In the genomic region with DNA sequence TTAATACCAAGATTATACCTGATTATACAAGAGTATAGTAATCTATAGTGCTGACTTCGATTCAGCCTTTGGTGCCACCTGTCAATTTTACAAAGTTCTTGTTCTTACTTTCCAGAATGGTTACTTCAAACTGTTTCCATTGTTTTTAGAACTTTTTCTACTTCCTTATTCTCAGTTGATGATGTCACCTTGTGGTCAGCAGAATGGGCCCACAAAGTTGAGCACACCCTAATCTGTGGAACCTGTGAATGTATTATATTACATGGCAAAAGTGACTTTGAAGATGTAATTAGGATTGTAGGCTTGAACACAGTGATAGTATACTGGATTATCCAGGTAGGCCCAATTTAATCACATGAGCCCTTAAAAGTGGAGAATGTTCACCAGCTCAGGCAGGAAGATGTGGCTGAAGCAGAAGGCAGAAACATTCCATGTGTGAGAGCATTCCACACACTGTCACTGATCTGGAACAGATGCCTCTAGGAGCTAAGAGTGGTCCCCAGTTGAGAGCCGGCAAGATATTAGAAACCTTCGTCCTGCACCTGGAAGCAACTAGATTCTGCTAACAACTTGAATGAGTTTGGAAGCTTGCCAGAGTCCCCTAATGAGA, we compare ENCODE assay signal across 12 cellular contexts. TPM values are rescaled to one million over a fixed set of nuclear protein-coding genes. Genes with fewer than 3 reads are reported as not detected.
DNase-seq lines count a peak whose midpoint lies in the region; ATAC-seq and TF ChIP-seq lines count a peak whose summit lies in the region.
"Had no signal": no experiment of that assay in that cellular context is flagged by ENCODE, and none has a peak within 500 bp of the region (broad histone marks: within the 10 kb centered on the region; RNA-seq: fewer than 3 reads in every experiment).

No MANE protein-coding gene starts in this region.

- no peaks in the 10 kb centered on the region for H3K36me3 ChIP-seq in neutrophil
- H3K36me3 ChIP-seq in CD8-positive, alpha-beta memory T cell (ENCODE audit: insufficient read depth, low read length): no peaks in the 10 kb centered on the region

- DNase-seq in NCI-H82 (lab: John Stamatoyannopoulos, UW) (peak; percentile 8), NCI-H82 treated with DMSO at 0.1 percent for 48 hours (lab: John Stamatoyannopoulos, UW; ENCODE audit: unreplicated experiment) (no peak), SKM-1 treated with dmso at 0.1 percent for 144 hours (lab: John Stamatoyannopoulos, UW; ENCODE audit: unreplicated experiment) (peak; percentile 82), GM03348 (ENCODE audit: low spot score) (no peak)
- DNase-seq in CD8-positive, alpha-beta memory T cell: no peak
- DNase-seq: activated naive CD8-positive, alpha-beta T cell treated with anti-CD3 and anti-CD28 coated beads, Interleukin-2, amount 10 ng/mL, durations not matched to agents 7 days and 5 days; NCI-H1930; stimulated activated CD4-positive, alpha-beta T cell treated with anti-CD3 and anti-CD28 coated beads, Interleukin-12 subunit alpha, Interleukin-12 subunit beta, amount 100 ng/mL, for 4 hours had no signal

- peaks cover 16 to 20% of the 10 kb centered on the region in 2 experiments for H3K4me1 ChIP-seq in neutrophil (ENCODE audit: control insufficient read depth in 1 of 2, insufficient read depth in 1 of 2, low read depth in 1 of 2, low read length in 1 of 2)
- no peaks in the 10 kb centered on the region for H3K4me1 ChIP-seq in CD8-positive, alpha-beta memory T cell (ENCODE audit: insufficient read depth, low read length)

- no peak overlapping the region for H3K4me3 Mint-ChIP-seq in CD8-positive, alpha-beta memory T cell
- H3K4me3 Mint-ChIP-seq: activated naive CD8-positive, alpha-beta T cell treated with anti-CD3 and anti-CD28 coated beads, Interleukin-2, amount 10 ng/mL, durations not matched to agents 7 days and 5 days; T-helper 2 cell treated with Interferon-gamma antibody and Interleukin-4, amounts not matched to agents 5 μg/mL and 100 μg/mL, for 36 hours had no signal

- no peak for TF ChIP-seq CTCF in neutrophil (IDR thresholded peaks at IDR 0.05)

- peak overlapping the region; percentile 75 for H3K27ac ChIP-seq in neutrophil
- no peak overlapping the region for H3K27ac ChIP-seq in CD8-positive, alpha-beta memory T cell (ENCODE audit: low read depth, low read length)

- CTCF ChIA-PET in CD8-positive, alpha-beta memory T cell (lab: Charles Lee): no interaction called here

- H3K36me3 Mint-ChIP-seq in CD8-positive, alpha-beta memory T cell: peaks cover 0 to 3% (median 0%) of the 10 kb centered on the region in 3 donors
- H3K36me3 Mint-ChIP-seq: activated naive CD8-positive, alpha-beta T cell treated with anti-CD3 and anti-CD28 coated beads, Interleukin-2, amount 10 ng/mL, durations not matched to agents 7 days and 5 days had no signal

- H3K9me3 ChIP-seq in neutrophil: no peaks in the 10 kb centered on the region
- H3K9me3 ChIP-seq in CD8-positive, alpha-beta memory T cell (ENCODE audit: low read length): no peaks in the 10 kb centered on the region

- POLR2A ChIA-PET in CD8-positive, alpha-beta memory T cell (lab: Charles Lee): no interaction called here

- no peaks in the 10 kb centered on the region for H3K4me1 Mint-ChIP-seq in CD8-positive, alpha-beta memory T cell

- no peak overlapping the region for H3K27ac Mint-ChIP-seq in CD8-positive, alpha-beta memory T cell
- H3K27ac Mint-ChIP-seq: activated naive CD8-positive, alpha-beta T cell treated with anti-CD3 and anti-CD28 coated beads, Interleukin-2, amount 10 ng/mL, durations not matched to agents 7 days and 5 days; T-helper 2 cell treated with Interferon-gamma antibody and Interleukin-4, amounts not matched to agents 5 μg/mL and 100 μg/mL, for 36 hours had no signal

- no peaks in the 10 kb centered on the region for H3K9me3 Mint-ChIP-seq in CD8-positive, alpha-beta memory T cell
- H3K9me3 Mint-ChIP-seq: activated naive CD8-positive, alpha-beta T cell treated with anti-CD3 and anti-CD28 coated beads, Interleukin-2, amount 10 ng/mL, durations not matched to agents 7 days and 5 days; T-helper 2 cell treated with Interferon-gamma antibody and Interleukin-4, amounts not matched to agents 5 μg/mL and 100 μg/mL, for 36 hours had no signal

- ATAC-seq in HG03342 (IDR thresholded peaks at IDR 0.05; ENCODE audit: unreplicated experiment) (peak; percentile 54), GM19455 (IDR thresholded peaks at IDR 0.05; ENCODE audit: unreplicated experiment) (no peak)

- H3K27me3 Mint-ChIP-seq in CD8-positive, alpha-beta memory T cell: peaks cover 17 to 23% of the 10 kb centered on the region in 2 donors

- H3K4me3 ChIP-seq in neutrophil (ENCODE audit: low read depth in 1 of 2, low read length in 1 of 2): peak overlapping the region; percentile 10 to 17
- no peak overlapping the region for H3K4me3 ChIP-seq in CD8-positive, alpha-beta memory T cell (ENCODE audit: low read length)

- H3K27me3 ChIP-seq in neutrophil: no peaks in the 10 kb centered on the region
- H3K27me3 ChIP-seq in CD8-positive, alpha-beta memory T cell (ENCODE audit: insufficient read depth, low read length, poor library complexity, severe bottlenecking): no peaks in the 10 kb centered on the region

RNA-seq across cellular contexts. Expression of a gene that starts 6.3 kb away (rescaled TPM):
- under 1 TPM; 0.35 to 0.61 TPM for total RNA-seq in CD8-positive, alpha-beta memory T cell
- polyA plus RNA-seq in CD8-positive, alpha-beta memory T cell: not detected
- total RNA-seq: activated naive CD8-positive, alpha-beta T cell treated with anti-CD3 and anti-CD28 coated beads, Interleukin-2, amount 10 ng/mL, durations not matched to agents 7 days and 5 days had no signal

Comparison
In these comparisons a context has a peak if more than half of its experiments do, and no peak if none do; other contexts are left out.
1. DNase-seq: peak in NCI-H82 (single experiment) and SKM-1 treated with dmso at 0.1 percent for 144 hours (single experiment); none in NCI-H82 treated with DMSO at 0.1 percent for 48 hours (single experiment), CD8-positive, alpha-beta memory T cell (0 of 5) and GM03348 (single experiment).